In genomic region chrX:50483283-50483682, GRCh38 we compare ENCODE assay signal across 26 cellular contexts. TPM values are rescaled to one million over a fixed set of nuclear protein-coding genes. Genes with fewer than 3 reads are reported as not detected.
"Had no signal": no experiment of that assay in that cellular context is flagged by ENCODE, and none has a peak within 500 bp of the region (broad histone marks: within the 10 kb centered on the region; RNA-seq: fewer than 3 reads in every experiment).

No MANE protein-coding gene starts in this region.

- H3K4me3 ChIP-seq: colonic mucosa, dorsolateral prefrontal cortex, esophagus muscularis mucosa, thoracic aorta, vagina had no signal

- H3K27me3 Mint-ChIP-seq: type B pancreatic cell had no signal

- H3K9me3 Mint-ChIP-seq: activated B cell treated with CpG ODN at 0.5 μM for 24 hours; effector memory CD8-positive, alpha-beta T cell; type B pancreatic cell had no signal

- H3K27ac Mint-ChIP-seq: activated B cell treated with CpG ODN at 0.5 μM for 24 hours; activated CD4-positive, alpha-beta memory T cell treated with anti-CD3 and anti-CD28 coated beads for 36 hours; activated naive CD8-positive, alpha-beta T cell treated with anti-CD3 and anti-CD28 coated beads for 36 hours; effector memory CD8-positive, alpha-beta T cell; mesothelial cell of epicardium; naive thymus-derived CD8-positive, alpha-beta T cell; type B pancreatic cell had no signal

- ATAC-seq: effector memory CD8-positive, alpha-beta T cell; left ventricle myocardium superior; naive thymus-derived CD8-positive, alpha-beta T cell; right cardiac atrium had no signal

- H3K4me1 ChIP-seq: colonic mucosa, esophagus muscularis mucosa, parathyroid adenoma, vagina had no signal

- H3K36me3 ChIP-seq: colonic mucosa, esophagus muscularis mucosa, thoracic aorta, vagina had no signal

- H3K9me3 ChIP-seq: colonic mucosa, esophagus muscularis mucosa, thoracic aorta, vagina had no signal

- H3K27ac ChIP-seq: colonic mucosa, dorsolateral prefrontal cortex, esophagus muscularis mucosa, parathyroid adenoma, thoracic aorta, vagina had no signal

- H3K27me3 ChIP-seq: colonic mucosa, esophagus muscularis mucosa, vagina had no signal

- H3K4me1 Mint-ChIP-seq: activated B cell treated with CpG ODN at 0.5 μM for 24 hours; activated naive CD8-positive, alpha-beta T cell treated with anti-CD3 and anti-CD28 coated beads for 36 hours; mesothelial cell of epicardium; naive thymus-derived CD8-positive, alpha-beta T cell had no signal

- H3K36me3 Mint-ChIP-seq: activated CD4-positive, alpha-beta memory T cell treated with anti-CD3 and anti-CD28 coated beads for 36 hours; activated naive CD8-positive, alpha-beta T cell treated with anti-CD3 and anti-CD28 coated beads for 36 hours; mesothelial cell of epicardium; naive thymus-derived CD8-positive, alpha-beta T cell; type B pancreatic cell had no signal

- DNase-seq: activated B cell treated with CpG ODN at 0.5 μM for 24 hours; activated CD4-positive, alpha-beta memory T cell treated with anti-CD3 and anti-CD28 coated beads for 36 hours; activated CD4-positive, alpha-beta T cell treated with anti-CD3 and anti-CD28 coated beads for 4 hours; activated naive CD4-positive, alpha-beta T cell treated with Interleukin-2 at 50 U/mL for 16 hours; activated naive CD8-positive, alpha-beta T cell treated with anti-CD3 and anti-CD28 coated beads for 36 hours; activated T-cell treated with anti-CD3 and anti-CD28 coated beads, Interleukin-2, amount 50 U/mL, for 48 hours; colonic mucosa; dorsolateral prefrontal cortex; effector memory CD8-positive, alpha-beta T cell; hippocampal formation; left ventricle myocardium superior; mammary epithelial cell; naive thymus-derived CD8-positive, alpha-beta T cell; right cardiac atrium; stimulated activated CD4-positive, alpha-beta T cell treated with anti-CD3 and anti-CD28 coated beads, Interleukin-4, amount 100 ng/mL, for 24 hours; stimulated activated naive CD4-positive, alpha-beta T cell treated with Interleukin-2 at 50 U/mL for 16 hours had no signal

- FAIRE-seq: bronchial epithelial cell, endothelial cell of umbilical vein, frontal cortex had no signal

- H3K4me3 Mint-ChIP-seq: activated B cell treated with CpG ODN at 0.5 μM for 24 hours; activated CD4-positive, alpha-beta memory T cell treated with anti-CD3 and anti-CD28 coated beads for 36 hours; activated naive CD8-positive, alpha-beta T cell treated with anti-CD3 and anti-CD28 coated beads for 36 hours; effector memory CD8-positive, alpha-beta T cell; mesothelial cell of epicardium; naive thymus-derived CD8-positive, alpha-beta T cell; type B pancreatic cell had no signal

RNA-seq across cellular contexts. Expression of gene DGKK, which starts 12.7 kb away (rescaled TPM):
- total RNA-seq: activated B cell treated with CpG ODN at 0.5 μM for 24 hours; activated CD4-positive, alpha-beta memory T cell treated with anti-CD3 and anti-CD28 coated beads for 36 hours; activated naive CD8-positive, alpha-beta T cell treated with anti-CD3 and anti-CD28 coated beads for 36 hours; bronchial epithelial cell; colonic mucosa; endothelial cell of umbilical vein; esophagus muscularis mucosa; left ventricle myocardium superior; mammary epithelial cell; naive thymus-derived CD8-positive, alpha-beta T cell; pulmonary artery endothelial cell; right cardiac atrium; thoracic aorta had no signal
- polyA plus RNA-seq: endothelial cell of umbilical vein, mammary epithelial cell, right cardiac atrium had no signal
